ENCODE assay signal across 27 cellular contexts in genomic region chr1:55334797-55335196, GRCh38.
"Had no signal": no experiment of that assay in that cellular context is flagged by ENCODE, and none has a peak within 500 bp of the region (broad histone marks: within the 10 kb centered on the region; RNA-seq: fewer than 3 reads in every experiment).

No MANE protein-coding gene starts in this region.

- H3K4me3 Mint-ChIP-seq: activated CD4-positive, alpha-beta T cell treated with anti-CD3 and anti-CD28 coated beads, Interleukin-2, amount 10 ng/mL, durations not matched to agents 7 days and 5 days; activated CD8-positive, alpha-beta T cell treated with anti-CD3 and anti-CD28 coated beads for 36 hours; activated naive CD4-positive, alpha-beta T cell treated with anti-CD3 and anti-CD28 coated beads for 36 hours; activated naive CD8-positive, alpha-beta T cell treated with anti-CD3 and anti-CD28 coated beads, Interleukin-2, amount 10 ng/mL, durations not matched to agents 7 days and 5 days; activated T-cell treated with anti-CD3 and anti-CD28 coated beads, Interleukin-2, amount 50 U/mL, for 4 hours; brain; WTC11 had no signal

- H3K36me3 Mint-ChIP-seq: activated naive CD8-positive, alpha-beta T cell treated with anti-CD3 and anti-CD28 coated beads, Interleukin-2, amount 10 ng/mL, durations not matched to agents 7 days and 5 days; brain had no signal

- H3K36me3 ChIP-seq: ascending aorta, breast epithelium, cardiac muscle cell, colonic mucosa had no signal

- H3K27me3 ChIP-seq: ascending aorta, breast epithelium, cardiac muscle cell, colonic mucosa had no signal

- H3K4me1 ChIP-seq: ascending aorta, breast epithelium, colonic mucosa had no signal

- H3K27ac Mint-ChIP-seq: activated CD4-positive, alpha-beta T cell treated with anti-CD3 and anti-CD28 coated beads, Interleukin-2, amount 10 ng/mL, durations not matched to agents 7 days and 5 days; activated CD8-positive, alpha-beta T cell treated with anti-CD3 and anti-CD28 coated beads for 36 hours; activated naive CD4-positive, alpha-beta T cell treated with anti-CD3 and anti-CD28 coated beads for 36 hours; activated T-helper 2 cell treated with anti-CD3 and anti-CD28 coated beads, Interferon-gamma antibody, Interleukin-2, Interleukin-4, amounts not matched to agents 10 μg/mL and 5 μg/mL and 100 μg/mL, durations not matched to agents 14 hours and 24 hours and 36 hours; WTC11 had no signal

- DNase-seq: activated CD4-positive, alpha-beta T cell treated with anti-CD3 and anti-CD28 coated beads for 1 hour; activated CD4-positive, alpha-beta T cell treated with anti-CD3 and anti-CD28 coated beads for 4 hours; activated CD4-positive, alpha-beta T cell treated with anti-CD3 and anti-CD28 coated beads, Interleukin-2, amount 10 ng/mL, durations not matched to agents 7 days and 5 days; activated CD4-positive, alpha-beta T cell treated with anti-CD3 and anti-CD28 coated beads, Interleukin-2, amount 50 U/mL, for 48 hours; activated CD8-positive, alpha-beta memory T cell treated with anti-CD3 and anti-CD28 coated beads for 24 hours; activated effector memory CD4-positive, alpha-beta T cell treated with anti-CD3 and anti-CD28 coated beads, Interleukin-2, amount 50 U/mL, for 16 hours; activated naive CD4-positive, alpha-beta T cell treated with anti-CD3 and anti-CD28 coated beads for 36 hours; activated naive CD8-positive, alpha-beta T cell treated with anti-CD3 and anti-CD28 coated beads, Interleukin-2, amount 10 ng/mL, durations not matched to agents 7 days and 5 days; activated T-cell treated with anti-CD3 and anti-CD28 coated beads, Interleukin-2, amount 50 U/mL, for 4 hours; central memory CD4-positive, alpha-beta T cell; cerebellar nuclear complex; colonic mucosa; effector CD8-positive, alpha-beta T cell; foreskin fibroblast; head of caudate nucleus; T-helper 1 cell; T-helper 2 cell had no signal

- ATAC-seq: activated CD8-positive, alpha-beta T cell treated with anti-CD3 and anti-CD28 coated beads for 36 hours; activated naive CD4-positive, alpha-beta T cell treated with anti-CD3 and anti-CD28 coated beads, Interleukin-2, amount 50 U/mL, for 72 hours; activated T-cell treated with anti-CD3 and anti-CD28 coated beads, Interleukin-2, amount 50 U/mL, for 4 hours; esophagus mucosa; WTC11 had no signal

- H3K27ac ChIP-seq: ascending aorta, breast epithelium, cardiac muscle cell, colonic mucosa, VCaP had no signal

- H3K4me1 Mint-ChIP-seq: brain had no signal

- H3K9me3 ChIP-seq: ascending aorta, colonic mucosa had no signal

- H3K9me3 Mint-ChIP-seq: activated CD4-positive, alpha-beta T cell treated with anti-CD3 and anti-CD28 coated beads, Interleukin-2, amount 10 ng/mL, durations not matched to agents 7 days and 5 days; activated naive CD8-positive, alpha-beta T cell treated with anti-CD3 and anti-CD28 coated beads, Interleukin-2, amount 10 ng/mL, durations not matched to agents 7 days and 5 days; activated T-helper 2 cell treated with anti-CD3 and anti-CD28 coated beads, Interferon-gamma antibody, Interleukin-2, Interleukin-4, amounts not matched to agents 10 μg/mL and 5 μg/mL and 100 μg/mL, durations not matched to agents 14 hours and 24 hours and 36 hours had no signal

- H3K4me3 ChIP-seq: ascending aorta, breast epithelium, cardiac muscle cell, colonic mucosa had no signal
